9 cellular contexts compared by ENCODE assay signal in the genomic region with DNA sequence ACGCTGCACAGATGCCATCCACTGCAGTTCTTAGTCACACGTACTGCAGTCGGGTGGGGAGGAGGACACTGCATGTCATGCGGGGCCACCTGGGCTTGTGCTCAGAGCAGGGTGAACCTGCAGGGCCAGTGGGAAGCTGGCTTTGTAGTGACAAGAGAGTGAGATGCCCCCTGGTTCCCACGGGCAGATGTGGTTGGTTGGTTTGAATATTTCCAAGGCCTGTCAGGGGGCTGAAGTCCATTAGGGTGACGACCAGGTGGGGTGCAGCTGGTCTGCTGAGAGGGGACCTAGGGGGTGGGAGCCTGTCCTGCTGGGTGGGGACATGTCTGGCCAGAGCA. TPM values are rescaled to one million over a fixed set of nuclear protein-coding genes. Genes with fewer than 3 reads are reported as not detected.
DNase-seq lines count a peak whose midpoint lies in the region; ATAC-seq and TF ChIP-seq lines count a peak whose summit lies in the region.
"Had no signal": no experiment of that assay in that cellular context is flagged by ENCODE, and none has a peak within 500 bp of the region (broad histone marks: within the 10 kb centered on the region; RNA-seq: fewer than 3 reads in every experiment).

No MANE protein-coding gene starts in this region.

- DNase-seq in CD4-positive, CD25-positive, alpha-beta regulatory T cell, result no peak
- DNase-seq in Karpas-422 (peak; percentile 44), chondrocyte (ENCODE audit: low spot score) (no peak), nephron progenitor cell (no peak), LoVo (ENCODE audit: low spot score) (no peak), amygdala (lab: John Stamatoyannopoulos, UW) (no peak), foreskin fibroblast (no peak), HuH-7.5 (ENCODE audit: low spot score) (no peak)

- H3K27me3 Mint-ChIP-seq in CD4-positive, CD25-positive, alpha-beta regulatory T cell, result peaks cover 28% of the 10 kb centered on the region
- no peaks in the 10 kb centered on the region for H3K27me3 Mint-ChIP-seq in chondrocyte (ENCODE audit: low read depth)
- peaks cover 51% of the 10 kb centered on the region for H3K27me3 Mint-ChIP-seq in nephron progenitor cell (ENCODE audit: low read depth, poor library complexity)

- H3K4me1 Mint-ChIP-seq in CD4-positive, CD25-positive, alpha-beta regulatory T cell, result peaks cover 13 to 33% (median 20%) of the 10 kb centered on the region in 4 donors
- H3K4me1 Mint-ChIP-seq in chondrocyte (ENCODE audit: low read depth) (peaks cover 24% of the 10 kb centered on the region), nephron progenitor cell (peaks cover 10% of the 10 kb centered on the region)

- H3K27ac Mint-ChIP-seq in CD4-positive, CD25-positive, alpha-beta regulatory T cell, result no peak overlapping the region
- H3K27ac Mint-ChIP-seq in chondrocyte (ENCODE audit: unreplicated experiment), result peak overlapping the region; percentile 22
- H3K27ac Mint-ChIP-seq in nephron progenitor cell, result no peak overlapping the region

- H3K9me3 Mint-ChIP-seq in CD4-positive, CD25-positive, alpha-beta regulatory T cell, result peaks cover 0 to 11% (median 5%) of the 10 kb centered on the region in 7 donors
- no peaks in the 10 kb centered on the region for H3K9me3 Mint-ChIP-seq in chondrocyte (ENCODE audit: low read depth)
- H3K9me3 Mint-ChIP-seq in nephron progenitor cell, result peaks cover 6% of the 10 kb centered on the region

- H3K36me3 Mint-ChIP-seq in CD4-positive, CD25-positive, alpha-beta regulatory T cell, result no peaks in the 10 kb centered on the region
- H3K36me3 Mint-ChIP-seq in chondrocyte (ENCODE audit: low read depth) (no peaks in the 10 kb centered on the region), nephron progenitor cell (ENCODE audit: low read depth) (no peaks in the 10 kb centered on the region)

- H3K36me3 ChIP-seq in CD4-positive, CD25-positive, alpha-beta regulatory T cell (ENCODE audit: control insufficient read depth, insufficient read depth, low read length), result no peaks in the 10 kb centered on the region
- H3K36me3 ChIP-seq in Karpas-422 (ENCODE audit: insufficient read depth, low read length), result no peaks in the 10 kb centered on the region

- H3K4me1 ChIP-seq in CD4-positive, CD25-positive, alpha-beta regulatory T cell (ENCODE audit: control insufficient read depth, insufficient read depth, low read length, poor library complexity, severe bottlenecking), result peaks cover 26% of the 10 kb centered on the region
- peaks cover 25% of the 10 kb centered on the region for H3K4me1 ChIP-seq in Karpas-422 (ENCODE audit: low read length)

- no peak for ATAC-seq in CD4-positive, CD25-positive, alpha-beta regulatory T cell (ENCODE audit: low read depth in 2 of 2)

- no peak overlapping the region for H3K4me3 ChIP-seq in CD4-positive, CD25-positive, alpha-beta regulatory T cell (ENCODE audit: low read depth, low read length)
- peak overlapping the region; percentile 79 for H3K4me3 ChIP-seq in Karpas-422 (ENCODE audit: low read length)
- H3K4me3 ChIP-seq in foreskin fibroblast (ENCODE audit: low read depth in 1 of 2, low read length in 2 of 2), result no peak overlapping the region

- TF ChIP-seq CTCF in chondrocyte (IDR thresholded peaks at IDR 0.05) (no peak), nephron progenitor cell (IDR thresholded peaks at IDR 0.05) (no peak), foreskin fibroblast (IDR thresholded peaks at IDR 0.05; ENCODE audit: low read depth, low read length) (no peak)

- peak overlapping the region; percentile 51 for H3K27ac ChIP-seq in CD4-positive, CD25-positive, alpha-beta regulatory T cell (ENCODE audit: insufficient read depth, low read length, poor library complexity, severe bottlenecking)
- no peak overlapping the region for H3K27ac ChIP-seq in Karpas-422 (ENCODE audit: low read length)

- H3K79me2 ChIP-seq in Karpas-422 (ENCODE audit: low read length), result no peaks in the 10 kb centered on the region

- peaks cover under 1% of the 10 kb centered on the region for H3K27me3 ChIP-seq in CD4-positive, CD25-positive, alpha-beta regulatory T cell (ENCODE audit: control insufficient read depth, insufficient read depth, low read length)
- H3K27me3 ChIP-seq in Karpas-422 (ENCODE audit: low read length), result no peaks in the 10 kb centered on the region

- H3K9me2 ChIP-seq in Karpas-422 (replicated peaks; ENCODE audit: insufficient read depth, low read length), result no peaks in the 10 kb centered on the region

- H3K4me2 ChIP-seq in Karpas-422 (ENCODE audit: low read depth, low read length, poor library complexity, severe bottlenecking), result peak overlapping the region; percentile 96

- no peak overlapping the region for H2AFZ ChIP-seq in Karpas-422 (ENCODE audit: low read length)

- peak overlapping the region; percentile 12 to 89 (median 84) for H3K4me3 Mint-ChIP-seq in CD4-positive, CD25-positive, alpha-beta regulatory T cell
- peak overlapping the region; percentile 82 for H3K4me3 Mint-ChIP-seq in chondrocyte (ENCODE audit: unreplicated experiment)
- peak overlapping the region; percentile 88 for H3K4me3 Mint-ChIP-seq in nephron progenitor cell

- peaks cover 7% of the 10 kb centered on the region; the same call in 1 of the 2 replicates for H4K20me1 ChIP-seq in Karpas-422 (ENCODE audit: insufficient read depth, low read depth, low read length)

- peak overlapping the region; percentile 92 for H3K9ac ChIP-seq in Karpas-422 (ENCODE audit: low read length)

- peaks cover 0 to 3% of the 10 kb centered on the region in 2 experiments for H3K9me3 ChIP-seq in CD4-positive, CD25-positive, alpha-beta regulatory T cell (ENCODE audit: control insufficient read depth in 2 of 2, low read length in 2 of 2)
- no peaks in the 10 kb centered on the region for H3K9me3 ChIP-seq in Karpas-422 (ENCODE audit: low read length)

RNA-seq across cellular contexts. Expression of a gene that starts 14.3 kb away (rescaled TPM):
- 3.8 TPM for total RNA-seq in CD4-positive, CD25-positive, alpha-beta regulatory T cell
- polyA plus RNA-seq in CD4-positive, CD25-positive, alpha-beta regulatory T cell, result 1 to 10 TPM; 1.9 to 2.3 (median 2.1) TPM
- 2.0 and 8.0 TPM in 2 replicates for total RNA-seq in Karpas-422 (2014; rRNA removed; shearing (Covaris generic); ENCODE audit: low replicate concordance)
- 10.6 to 13.0 TPM (median 10.8 TPM) in 3 replicates for total RNA-seq in chondrocyte

RNA-seq across cellular contexts. Expression of a gene that starts 36.8 kb away (rescaled TPM):
- total RNA-seq in CD4-positive, CD25-positive, alpha-beta regulatory T cell, result not detected
- polyA plus RNA-seq in CD4-positive, CD25-positive, alpha-beta regulatory T cell, result not detected
- not detected in 2 replicates for total RNA-seq in Karpas-422 (2014; rRNA removed; shearing (Covaris generic); ENCODE audit: low replicate concordance)
- 12.9 to 13.7 TPM (median 13.2 TPM) in 3 replicates for total RNA-seq in chondrocyte

RNA-seq across cellular contexts. Expression of a gene that starts 38.8 kb away (rescaled TPM):
- not detected for total RNA-seq in CD4-positive, CD25-positive, alpha-beta regulatory T cell
- under 1 TPM in 3 of 4 donors, not detected in 1; 0.20 to 0.70 (median 0.61) TPM for polyA plus RNA-seq in CD4-positive, CD25-positive, alpha-beta regulatory T cell
- total RNA-seq in Karpas-422 (2014; rRNA removed; shearing (Covaris generic); ENCODE audit: low replicate concordance), result not detected in 2 replicates
- 0.37 to 0.38 TPM in 2 of 3 replicates, not detected in the other for total RNA-seq in chondrocyte
- total RNA-seq: omental fat pad had no signal

RNA-seq across cellular contexts. Expression of a gene that starts 50.1 kb away (rescaled TPM):
- 0.81 TPM for total RNA-seq in CD4-positive, CD25-positive, alpha-beta regulatory T cell
- polyA plus RNA-seq in CD4-positive, CD25-positive, alpha-beta regulatory T cell, result not detected
- total RNA-seq in Karpas-422 (2014; rRNA removed; shearing (Covaris generic); ENCODE audit: low replicate concordance), result not detected in 2 replicates
- total RNA-seq in chondrocyte, result not detected in 3 replicates

Comparison
In these comparisons a context has a peak if more than half of its experiments do, and no peak if none do; other contexts are left out.
1. RNA of a gene that starts 36.8 kb away (total RNA-seq): 12.9 to 13.7 TPM in chondrocyte; not detected in CD4-positive, CD25-positive, alpha-beta regulatory T cell (single experiment) and not detected in Karpas-422; every median in the first group is over 10 times any median in the second.
2. Peak in every context shown above with its lines, with median percentiles within 50 percentile points of each other: H3K4me3 Mint-ChIP-seq.